ENCODE assay signal across 11 cellular contexts in genomic region chr5:61052870-61053269, GRCh38.
A peak's percentile ranks its signal among the peaks of the same experiment; 100 is the strongest.
DNase-seq lines count a peak whose midpoint lies in the region; ATAC-seq, FAIRE-seq and TF ChIP-seq lines count a peak whose summit lies in the region.
"Had no signal": no experiment of that assay in that cellular context is flagged by ENCODE, and none has a peak within 500 bp of the region (broad histone marks: within the 10 kb centered on the region; RNA-seq: fewer than 3 reads in every experiment).

No MANE protein-coding gene starts in this region.

- BruUV-seq in A673 (replicated peaks; lab: Mats Ljungman, UMichigan): no TSS peak

- 96% methylated on average over 2 of the region's 2 CpGs for WGBS in right cardiac atrium

- ATAC-seq in right cardiac atrium (no peak), Right ventricle myocardium superior (ENCODE audit: poor library complexity) (no peak), GM21576 (IDR thresholded peaks at IDR 0.05; ENCODE audit: unreplicated experiment) (no peak)

- H3K4me1 ChIP-seq in A673 (ENCODE audit: insufficient read depth, low read length, poor library complexity, severe bottlenecking) (peaks cover 24% of the 10 kb centered on the region), right cardiac atrium (ENCODE audit: control insufficient read depth, insufficient read depth, low read length) (no peaks in the 10 kb centered on the region)

- peak; percentile 99 for FAIRE-seq in H54 (lab: Jason Lieb, UNC)
- FAIRE-seq: islet of Langerhans had no signal

- CTCF ChIA-PET in A673 (lab: Charles Lee): no interaction called here

- H3K4me3 ChIP-seq in A673 (ENCODE audit: low read depth, low read length, poor library complexity, severe bottlenecking) (no peak overlapping the region), right cardiac atrium (ENCODE audit: low read length) (no peak overlapping the region)

- no peaks in the 10 kb centered on the region for H3K9me3 ChIP-seq in A673 (ENCODE audit: low read depth, low read length, poor library complexity, severe bottlenecking)
- no peaks in the 10 kb centered on the region for H3K9me3 ChIP-seq in right cardiac atrium (ENCODE audit: control insufficient read depth, low read length)
- H3K9me3 ChIP-seq: Caco-2 had no signal

- H3K27me3 ChIP-seq in A673 (replicated peaks; ENCODE audit: insufficient read depth, low read depth, low read length, poor library complexity): no peaks in the 10 kb centered on the region
- no peaks in the 10 kb centered on the region for H3K27me3 ChIP-seq in right cardiac atrium (ENCODE audit: control insufficient read depth, insufficient read depth)

- DNase-seq in A673 (ENCODE audit: low spot score) (peak; percentile 80), H54 (ENCODE audit: insufficient read length, low spot score) (peak; percentile 4), SW480 (ENCODE audit: low spot score) (peak; percentile 76), glomerular visceral epithelial cell (ENCODE audit: extremely low spot score) (peak; percentile 85), right cardiac atrium (no peak), Right ventricle myocardium superior (no peak), DMS153 treated with DMSO at 0.1 percent for 48 hours (lab: John Stamatoyannopoulos, UW; ENCODE audit: unreplicated experiment) (no peak)
- DNase-seq: NCI-H1694 had no signal

- POLR2A ChIA-PET in A673 (lab: Charles Lee; ENCODE audit: low non-redundant PET): no interaction called here

- H3K27ac ChIP-seq in A673 (ENCODE audit: low read depth, low read length, poor library complexity, severe bottlenecking): peak overlapping the region; percentile 26
- H3K27ac ChIP-seq in right cardiac atrium (ENCODE audit: low read length): no peak overlapping the region

- TF ChIP-seq POLR2A in H54 (IDR thresholded peaks at IDR 0.05; ENCODE audit: low read depth, low read length): no peak

- no peaks in the 10 kb centered on the region for H3K36me3 ChIP-seq in A673 (ENCODE audit: insufficient read depth, low read length, poor library complexity, severe bottlenecking)

- intact Hi-C loops in A673 (cut with micrococcal nuclease; ENCODE audit: unreplicated experiment): loop anchor here (10.0 kb wide), 1 partner anchor 1092 kb away; no protein-coding TSS in a partner anchor
- intact Hi-C loops in right cardiac atrium (cut with DNase I): loop anchor here in 2 of 4 donors (10.0 kb wide), 2 partner anchors 602 to 612 kb away; no protein-coding TSS in a partner anchor
- intact Hi-C loops in Right ventricle myocardium superior (cut with DNase I): loop anchor here (10.0 kb wide), 2 partner anchors 602 to 882 kb away; no protein-coding TSS in a partner anchor

- no peak for TF ChIP-seq CTCF in A673 (conservative IDR thresholded peaks at IDR 0.05; ENCODE audit: low read depth, low read length)

Comparison
In these comparisons a context has a peak if more than half of its experiments do, and no peak if none do; other contexts are left out.
1. DNase-seq: peak in A673 (single experiment), H54 (single experiment), SW480 (single experiment) and glomerular visceral epithelial cell (single experiment); none in right cardiac atrium (0 of 3), Right ventricle myocardium superior (single experiment) and DMS153 treated with DMSO at 0.1 percent for 48 hours (single experiment).